Comparison of ENCODE assay signal across 8 cellular contexts in genomic region chr2:12856934-12857660, GRCh38.
DNase-seq lines count a peak whose midpoint lies in the region; ATAC-seq and TF ChIP-seq lines count a peak whose summit lies in the region.

No MANE protein-coding gene starts in this region.

- peaks cover 10% of the 10 kb centered on the region for H3K4me1 ChIP-seq in OCI-LY3 (ENCODE audit: low read length)

- in situ Hi-C loops in astrocyte of the spinal cord (cut with HindIII; ENCODE audit: low sequenced_read_pairs): no loop called here

- H3K36me3 ChIP-seq in OCI-LY3 (replicated peaks; ENCODE audit: low read depth, low read length): no peaks in the 10 kb centered on the region

- no peaks in the 10 kb centered on the region for H3K9me3 ChIP-seq in OCI-LY3 (ENCODE audit: insufficient read depth, low read length)

- DNase-seq in astrocyte of the spinal cord (ENCODE audit: low read depth, low spot score) (peak; percentile 83), pulmonary artery endothelial cell (ENCODE audit: low read depth, low spot score) (peak; percentile 68), epidermal melanocyte (ENCODE audit: insufficient read length, low spot score) (no peak), ureter (ENCODE audit: low spot score) (no peak)

- H3K4me3 ChIP-seq in OCI-LY3 (ENCODE audit: low read length) (no peak overlapping the region), astrocyte of the spinal cord (ENCODE audit: low read depth, low read length) (no peak overlapping the region)

- no peak overlapping the region for H3K9ac ChIP-seq in OCI-LY3 (ENCODE audit: low read length)

- H3K27ac ChIP-seq in OCI-LY3 (ENCODE audit: low read length): no peak overlapping the region

- TF ChIP-seq CTCF in OCI-LY3 (IDR thresholded peaks at IDR 0.05; ENCODE audit: low read depth, low read length) (no peak), astrocyte of the spinal cord (IDR thresholded peaks at IDR 0.05; ENCODE audit: low read depth, low read length) (no peak)

- ATAC-seq in GM21390 (IDR thresholded peaks at IDR 0.05; ENCODE audit: unreplicated experiment): peak; percentile 52
- no peak for ATAC-seq in HG02938 (IDR thresholded peaks at IDR 0.05; ENCODE audit: unreplicated experiment)
- no peak for ATAC-seq in HG03108 (IDR thresholded peaks at IDR 0.05; ENCODE audit: unreplicated experiment)

- no peaks in the 10 kb centered on the region for H3K79me2 ChIP-seq in OCI-LY3 (ENCODE audit: low read length)

- 0 out of 2 replicates have a peak overlapping the region, but pooled peaks have one; percentile 9 for H3K4me2 ChIP-seq in OCI-LY3 (ENCODE audit: low read length)

- H3K27me3 ChIP-seq in OCI-LY3 (ENCODE audit: low read depth, low read length): no peaks in the 10 kb centered on the region

- no peaks in the 10 kb centered on the region for H4K20me1 ChIP-seq in OCI-LY3 (ENCODE audit: insufficient read depth, low read length)

- H2AFZ ChIP-seq in OCI-LY3 (ENCODE audit: low read depth, low read length): no peak overlapping the region

Comparison
In these comparisons a context has a peak if more than half of its experiments do, and no peak if none do; other contexts are left out.
1. DNase-seq: peak in astrocyte of the spinal cord (single experiment) and pulmonary artery endothelial cell (single experiment); none in epidermal melanocyte (single experiment) and ureter (single experiment).